8 cellular contexts compared by ENCODE assay signal in the genomic region with DNA sequence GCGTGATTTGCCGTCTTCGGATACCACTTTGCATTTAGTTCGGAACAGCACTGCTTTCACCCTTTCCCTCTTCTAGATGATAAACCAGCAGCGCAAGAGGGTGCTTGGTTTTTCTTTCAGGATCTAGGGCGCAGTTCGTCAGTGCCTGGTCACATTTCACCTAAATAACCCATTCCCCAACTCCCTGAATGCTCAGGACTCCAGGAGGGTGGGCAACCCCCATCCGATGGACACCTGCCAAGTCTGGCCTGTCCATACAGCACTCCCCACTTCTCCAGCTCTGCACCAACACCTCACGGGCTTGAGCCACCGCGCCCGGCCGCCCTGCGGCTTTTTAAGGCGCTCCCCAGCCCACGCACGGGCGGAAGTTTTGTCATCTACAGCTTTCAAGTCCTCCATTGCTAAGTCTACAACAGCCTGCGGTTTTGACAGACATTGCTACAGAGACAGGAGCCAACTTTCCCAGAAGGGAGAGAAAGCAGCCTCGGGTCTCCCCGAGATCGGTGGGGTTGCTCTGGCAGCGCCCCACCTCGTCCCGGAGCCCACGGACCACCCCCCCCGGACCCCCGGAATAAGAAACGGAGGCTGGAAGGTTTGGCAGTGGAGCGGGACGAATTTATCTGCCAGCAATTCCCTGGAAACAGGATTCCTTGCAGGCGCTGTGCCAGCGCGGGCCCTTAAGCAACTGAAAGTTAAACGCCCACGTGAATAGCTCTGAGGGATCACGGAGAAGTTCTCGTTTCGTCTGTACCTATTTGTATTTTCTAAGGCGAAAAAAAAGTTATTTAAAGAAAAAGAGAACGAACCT. TPM values are rescaled to one million over a fixed set of nuclear protein-coding genes. Genes with fewer than 3 reads are reported as not detected.
DNase-seq lines count a peak whose midpoint lies in the region; ATAC-seq, FAIRE-seq and TF ChIP-seq lines count a peak whose summit lies in the region.

No MANE protein-coding gene starts in this region.

- in situ Hi-C loops in astrocyte of the cerebellum (cut with HindIII; ENCODE audit: low sequenced_read_pairs), result no loop called here

- no peaks in the 10 kb centered on the region for H3K27me3 ChIP-seq in A673 (replicated peaks; ENCODE audit: insufficient read depth, low read depth, low read length, poor library complexity)

- FAIRE-seq in kidney (lab: Jason Lieb, UNC), result no peak

- POLR2A ChIA-PET in A673 (lab: Charles Lee; ENCODE audit: low non-redundant PET) (no interaction called here), HEK293 (lab: Yijun Ruan, JAX) (interaction anchor here (0.6 to 2.0 kb wide), 5 partner anchors 23 to 1768 kb away, joined by 3 to 14 read pairs (median 5); partner anchors contain the start of genes SLFN11, SLFN12 and SLFN13)

- H3K4me1 ChIP-seq in A673 (ENCODE audit: insufficient read depth, low read length, poor library complexity, severe bottlenecking) (no peaks in the 10 kb centered on the region), HEK293 (ENCODE audit: control insufficient read depth, insufficient read depth, low read length) (no peaks in the 10 kb centered on the region), kidney (ENCODE audit: control insufficient read depth in 1 of 2, insufficient read depth in 1 of 2, low read depth in 1 of 2, low read length in 2 of 2) (no peaks in the 10 kb centered on the region)

- no peaks in the 10 kb centered on the region for H3K36me3 ChIP-seq in A673 (ENCODE audit: insufficient read depth, low read length, poor library complexity, severe bottlenecking)
- no peaks in the 10 kb centered on the region for H3K36me3 ChIP-seq in HEK293 (ENCODE audit: control insufficient read depth in 2 of 2, insufficient read depth in 1 of 2, low read length in 2 of 2)
- H3K36me3 ChIP-seq in kidney (ENCODE audit: control insufficient read depth in 1 of 2, insufficient read depth in 2 of 2, low read length in 2 of 2), result no peaks in the 10 kb centered on the region

- BruUV-seq in A673 (replicated peaks; lab: Mats Ljungman, UMichigan), result TSS peak; percentile 58

- CTCF ChIA-PET in A673 (lab: Charles Lee) (no interaction called here), HEK293 (lab: Yijun Ruan, JAX) (interaction anchor here (0.7 to 0.9 kb wide), 2 partner anchors 47 to 321 kb away, joined by 3 to 5 read pairs; no protein-coding TSS in a partner anchor)

- intact Hi-C loops in A673 (cut with micrococcal nuclease; ENCODE audit: unreplicated experiment), result no loop called here
- intact Hi-C loops in kidney (cut with DNase I), result no loop called here

- H3K4me3 ChIP-seq in A673 (ENCODE audit: low read depth, low read length, poor library complexity, severe bottlenecking) (peak overlapping the region; percentile 39), HEK293 (ENCODE audit: low read depth, low read length) (peak overlapping the region; percentile 42), astrocyte of the cerebellum (ENCODE audit: low read depth, low read length) (peak overlapping the region; percentile 41), kidney (ENCODE audit: low read length in 2 of 2) (peak overlapping the region; percentile 55 to 58)

- DNase-seq in A673 (ENCODE audit: low spot score) (peak; percentile 62), T-helper 22 cell (ENCODE audit: low read depth) (peak; percentile 52), astrocyte of the cerebellum (ENCODE audit: low read depth) (no peak), kidney (peak; percentile 80), NCI-H2227 (lab: John Stamatoyannopoulos, UW; ENCODE audit: unreplicated experiment) (no peak)
- peak; percentile 87 to 89 for DNase-seq in stimulated activated CD4-positive, alpha-beta T cell treated with anti-CD3 and anti-CD28 coated beads, Interleukin-2, amount 100 ng/mL, for 24 hours

- no peak overlapping the region for H3K9ac ChIP-seq in kidney (ENCODE audit: low read length in 2 of 2)

- ATAC-seq in HG03460 (IDR thresholded peaks at IDR 0.05; ENCODE audit: unreplicated experiment), result no peak

- H3K27ac ChIP-seq in A673 (ENCODE audit: low read depth, low read length, poor library complexity, severe bottlenecking) (peak overlapping the region; percentile 68), HEK293 (ENCODE audit: extremely low read depth, low read depth, low read length) (no peak overlapping the region; the same call in 1 of the 2 replicates), kidney (ENCODE audit: low read depth in 2 of 2, low read length in 2 of 2) (no peak overlapping the region)

- TF ChIP-seq CTCF in A673 (conservative IDR thresholded peaks at IDR 0.05; ENCODE audit: low read depth, low read length), result no peak
- no peak for TF ChIP-seq CTCF in HEK293 (tag by site-specific recombination; IDR thresholded peaks at IDR 0.05)
- TF ChIP-seq CTCF in astrocyte of the cerebellum (IDR thresholded peaks at IDR 0.05; ENCODE audit: low read depth, low read length, missing control alignments), result no peak
- no peak for TF ChIP-seq CTCF in kidney (IDR thresholded peaks at IDR 0.05; ENCODE audit: borderline replicate concordance, extremely low read depth, insufficient read depth)

- no peaks in the 10 kb centered on the region for H3K9me3 ChIP-seq in A673 (ENCODE audit: low read depth, low read length, poor library complexity, severe bottlenecking)
- H3K9me3 ChIP-seq in HEK293 (ENCODE audit: control insufficient read depth, insufficient read depth, low read depth, low read length), result peaks cover 2% of the 10 kb centered on the region; the same call in 1 of the 2 replicates
- H3K9me3 ChIP-seq in kidney (ENCODE audit: control insufficient read depth in 1 of 2, low read length in 2 of 2), result peaks cover 0 to 8% of the 10 kb centered on the region in 2 donors

TF ChIP-seq in HEK293, 187 proteins besides CTCF, POLR2A, EP300 and RAD21 (continues in another document):
- TF ChIP-seq, protein P1, sequence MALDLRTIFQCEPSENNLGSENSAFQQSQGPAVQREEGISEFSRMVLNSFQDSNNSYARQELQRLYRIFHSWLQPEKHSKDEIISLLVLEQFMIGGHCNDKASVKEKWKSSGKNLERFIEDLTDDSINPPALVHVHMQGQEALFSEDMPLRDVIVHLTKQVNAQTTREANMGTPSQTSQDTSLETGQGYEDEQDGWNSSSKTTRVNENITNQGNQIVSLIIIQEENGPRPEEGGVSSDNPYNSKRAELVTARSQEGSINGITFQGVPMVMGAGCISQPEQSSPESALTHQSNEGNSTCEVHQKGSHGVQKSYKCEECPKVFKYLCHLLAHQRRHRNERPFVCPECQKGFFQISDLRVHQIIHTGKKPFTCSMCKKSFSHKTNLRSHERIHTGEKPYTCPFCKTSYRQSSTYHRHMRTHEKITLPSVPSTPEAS (tag by site-specific recombination; IDR thresholded peaks at IDR 0.05), result no peak
- no peak for TF ChIP-seq INSM2 (tag by site-specific recombination; IDR thresholded peaks at IDR 0.05)
- no peak for TF ChIP-seq MZF1 (tag by site-specific recombination; IDR thresholded peaks at IDR 0.05; ENCODE audit: borderline replicate concordance)
- no peak for TF ChIP-seq ZNF394 (tag by site-specific recombination; IDR thresholded peaks at IDR 0.05; ENCODE audit: borderline replicate concordance)
- no peak for TF ChIP-seq ZNF596 (tag by site-specific recombination; IDR thresholded peaks at IDR 0.05)
- TF ChIP-seq ZNF311 (tag by site-specific recombination; IDR thresholded peaks at IDR 0.05; ENCODE audit: borderline replicate concordance), result no peak
- TF ChIP-seq ZNF416 (tag by site-specific recombination; IDR thresholded peaks at IDR 0.05), result no peak
- TF ChIP-seq, protein P2, sequence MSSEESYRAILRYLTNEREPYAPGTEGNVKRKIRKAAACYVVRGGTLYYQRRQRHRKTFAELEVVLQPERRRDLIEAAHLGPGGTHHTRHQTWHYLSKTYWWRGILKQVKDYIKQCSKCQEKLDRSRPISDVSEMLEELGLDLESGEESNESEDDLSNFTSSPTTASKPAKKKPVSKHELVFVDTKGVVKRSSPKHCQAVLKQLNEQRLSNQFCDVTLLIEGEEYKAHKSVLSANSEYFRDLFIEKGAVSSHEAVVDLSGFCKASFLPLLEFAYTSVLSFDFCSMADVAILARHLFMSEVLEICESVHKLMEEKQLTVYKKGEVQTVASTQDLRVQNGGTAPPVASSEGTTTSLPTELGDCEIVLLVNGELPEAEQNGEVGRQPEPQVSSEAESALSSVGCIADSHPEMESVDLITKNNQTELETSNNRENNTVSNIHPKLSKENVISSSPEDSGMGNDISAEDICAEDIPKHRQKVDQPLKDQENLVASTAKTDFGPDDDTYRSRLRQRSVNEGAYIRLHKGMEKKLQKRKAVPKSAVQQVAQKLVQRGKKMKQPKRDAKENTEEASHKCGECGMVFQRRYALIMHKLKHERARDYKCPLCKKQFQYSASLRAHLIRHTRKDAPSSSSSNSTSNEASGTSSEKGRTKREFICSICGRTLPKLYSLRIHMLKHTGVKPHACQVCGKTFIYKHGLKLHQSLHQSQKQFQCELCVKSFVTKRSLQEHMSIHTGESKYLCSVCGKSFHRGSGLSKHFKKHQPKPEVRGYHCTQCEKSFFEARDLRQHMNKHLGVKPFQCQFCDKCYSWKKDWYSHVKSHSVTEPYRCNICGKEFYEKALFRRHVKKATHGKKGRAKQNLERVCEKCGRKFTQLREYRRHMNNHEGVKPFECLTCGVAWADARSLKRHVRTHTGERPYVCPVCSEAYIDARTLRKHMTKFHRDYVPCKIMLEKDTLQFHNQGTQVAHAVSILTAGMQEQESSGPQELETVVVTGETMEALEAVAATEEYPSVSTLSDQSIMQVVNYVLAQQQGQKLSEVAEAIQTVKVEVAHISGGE (tag by site-specific recombination; conservative IDR thresholded peaks at IDR 0.05; ENCODE audit: low read depth), result no peak
- no peak for TF ChIP-seq REPIN1 (tag by site-specific recombination; IDR thresholded peaks at IDR 0.05; ENCODE audit: low read depth)
- TF ChIP-seq ZNF549 (tag by site-specific recombination; IDR thresholded peaks at IDR 0.05), result no peak

RNA-seq across cellular contexts. Expression of gene SLFN13, which starts 38.6 kb away (rescaled TPM):
- total RNA-seq in A673 (2021) (31.6 and 34.0 TPM in 2 replicates), kidney (24.5 TPM)
- polyA plus RNA-seq in kidney (ENCODE audit: insufficient read depth, low read depth, low replicate concordance), result 3.1 TPM

RNA-seq across cellular contexts. Expression of gene SLFN12L, which starts 50.4 kb away (rescaled TPM):
- total RNA-seq in A673 (2021) (1.6 and 2.7 TPM in 2 replicates), kidney (6.2 TPM)
- polyA plus RNA-seq in kidney (ENCODE audit: insufficient read depth, low read depth, low replicate concordance), result 0.62 TPM

RNA-seq across cellular contexts. Expression of gene SLFN12, which starts 54.8 kb away (rescaled TPM):
- total RNA-seq in A673 (2021), result 8.1 and 13.2 TPM in 2 replicates
- total RNA-seq in kidney, result 13.3 TPM
- polyA plus RNA-seq in kidney (ENCODE audit: insufficient read depth, low read depth, low replicate concordance), result 2.3 TPM

Comparison
In these comparisons a context has a peak if more than half of its experiments do, and no peak if none do; other contexts are left out.
1. DNase-seq: peak in A673 (single experiment), T-helper 22 cell (single experiment), kidney (single experiment) and stimulated activated CD4-positive, alpha-beta T cell treated with anti-CD3 and anti-CD28 coated beads, Interleukin-2, amount 100 ng/mL, for 24 hours (2 of 2); none in astrocyte of the cerebellum (single experiment) and NCI-H2227 (single experiment).
2. Peak in every context shown above with its lines, with median percentiles within 50 percentile points of each other: H3K4me3 ChIP-seq.